8 cellular contexts compared by ENCODE assay signal in genomic region chr7:12212051-12212485, GRCh38. TPM values are rescaled to one million over a fixed set of nuclear protein-coding genes. Genes with fewer than 3 reads are reported as not detected.
DNase-seq lines count a peak whose midpoint lies in the region; ATAC-seq and TF ChIP-seq lines count a peak whose summit lies in the region.

No MANE protein-coding gene starts in this region.

- DNase-seq in fibroblast of villous mesenchyme (ENCODE audit: low read depth) = peak; percentile 19
- DNase-seq in retinal pigment epithelial cell (ENCODE audit: low read depth) = no peak
- no peak for DNase-seq in NK-92 (lab: John Stamatoyannopoulos, UW; ENCODE audit: unreplicated experiment)
- no peak for DNase-seq in left colon
- no peak for DNase-seq in activated CD4-positive, alpha-beta T cell treated with anti-CD3 and anti-CD28 coated beads, Interleukin-2, amount 50 U/mL, for 1 hour

- H3K27me3 Mint-ChIP-seq in IgD-negative memory B cell = peaks cover 3% of the 10 kb centered on the region

- peaks cover 9 to 16% (median 12%) of the 10 kb centered on the region in 10 experiments for H3K4me1 ChIP-seq in BLaER1 treated with 17β-estradiol and CSF1 and Interleukin-3, amounts not matched to agents 10 nM and 100 nM

- H3K4me2 ChIP-seq in BLaER1 treated with 17β-estradiol and CSF1 and Interleukin-3, amounts not matched to agents 10 nM and 100 nM = peak overlapping the region; percentile 82 to 97 (median 91)

- H4K20me1 ChIP-seq in BLaER1 treated with 17β-estradiol and CSF1 and Interleukin-3, amounts not matched to agents 10 nM and 100 nM = peaks cover 0 to 11% (median 4%) of the 10 kb centered on the region in 11 experiments; a peak in 8 of 22 replicates

- H3K27me3 ChIP-seq in BLaER1 treated with 17β-estradiol and CSF1 and Interleukin-3, amounts not matched to agents 10 nM and 100 nM = no peaks in the 10 kb centered on the region

- peaks cover 19 to 32% (median 25%) of the 10 kb centered on the region in 11 experiments; a peak in 21 of 22 replicates for H3K36me3 ChIP-seq in BLaER1 treated with 17β-estradiol and CSF1 and Interleukin-3, amounts not matched to agents 10 nM and 100 nM

- H3K27ac ChIP-seq in BLaER1 treated with 17β-estradiol and CSF1 and Interleukin-3, amounts not matched to agents 10 nM and 100 nM = peak overlapping the region; percentile 86 to 94 (median 90); a peak in 21 of 22 replicates
- peak overlapping the region; percentile 96 for H3K27ac ChIP-seq in VCaP

- H3K9me3 ChIP-seq in BLaER1 treated with 17β-estradiol and CSF1 and Interleukin-3, amounts not matched to agents 10 nM and 100 nM (replicated peaks in 1 of 11) = no peaks in the 10 kb centered on the region

- peak overlapping the region; percentile 83 to 97 (median 92) for H3K9ac ChIP-seq in BLaER1 treated with 17β-estradiol and CSF1 and Interleukin-3, amounts not matched to agents 10 nM and 100 nM

- H3K9me3 Mint-ChIP-seq in IgD-negative memory B cell = no peaks in the 10 kb centered on the region

- peaks cover 7% of the 10 kb centered on the region for H3K36me3 Mint-ChIP-seq in IgD-negative memory B cell

- intact Hi-C loops in left colon (cut with DNase I, micrococcal nuclease) = no loop called here

- no peak for TF ChIP-seq CTCF in VCaP (conservative IDR thresholded peaks at IDR 0.05)
- no peak for TF ChIP-seq CTCF in fibroblast of villous mesenchyme (IDR thresholded peaks at IDR 0.05; ENCODE audit: insufficient read depth, low read depth, low read length)
- TF ChIP-seq CTCF in retinal pigment epithelial cell (conservative IDR thresholded peaks at IDR 0.05; ENCODE audit: low read depth, low read length) = no peak

- ATAC-seq in left colon = no peak

- peak overlapping the region; percentile 94 to 99 (median 98) for H3K4me3 Mint-ChIP-seq in IgD-negative memory B cell

- peaks cover 12 to 26% (median 12%) of the 10 kb centered on the region in 3 donors for H3K4me1 Mint-ChIP-seq in IgD-negative memory B cell

- peak overlapping the region; percentile 39 to 94 (median 83) for H3K27ac Mint-ChIP-seq in IgD-negative memory B cell

- H3K4me3 ChIP-seq in BLaER1 treated with 17β-estradiol and CSF1 and Interleukin-3, amounts not matched to agents 10 nM and 100 nM = peak overlapping the region; percentile 77 to 89 (median 81)
- H3K4me3 ChIP-seq in fibroblast of villous mesenchyme (ENCODE audit: low read depth, low read length) (peak overlapping the region; percentile 84), retinal pigment epithelial cell (ENCODE audit: low read length) (peak overlapping the region; percentile 80)

RNA-seq across cellular contexts. Expression of gene TMEM106B, which starts 1.0 kb away (rescaled TPM):
- polyA plus RNA-seq in IgD-negative memory B cell = 20.7 TPM
- 49.6 and 79.0 TPM in 2 replicates for total RNA-seq in fibroblast of villous mesenchyme
- 10 to 100 TPM; 42.2 to 54.5 TPM for total RNA-seq in left colon
